ENCODE assay signal across 18 cellular contexts in genomic region chr21:16651956-16652355, GRCh38.
DNase-seq lines count a peak whose midpoint lies in the region; ATAC-seq, FAIRE-seq and TF ChIP-seq lines count a peak whose summit lies in the region.
"Had no signal": no experiment of that assay in that cellular context is flagged by ENCODE, and none has a peak within 500 bp of the region (broad histone marks: within the 10 kb centered on the region; RNA-seq: fewer than 3 reads in every experiment).

No MANE protein-coding gene starts in this region.

- no peak for FAIRE-seq in HTR-8/SVneo (lab: Jason Lieb, UNC)
- FAIRE-seq: A549, D721Med, GM12891 had no signal

- WGBS in heart right ventricle, 2 donors: 91 to 92% methylated on average over 3 of the region's 3 CpGs

- intact Hi-C loops in heart right ventricle (cut with DNase I): no loop called here

- no peak for ATAC-seq in heart right ventricle
- ATAC-seq: A549; CD8-positive, alpha-beta T cell had no signal

- no peaks in the 10 kb centered on the region for H3K27me3 ChIP-seq in heart right ventricle
- H3K27me3 ChIP-seq: BLaER1 treated with 17β-estradiol and CSF1 and Interleukin-3, amounts not matched to agents 10 nM and 100 nM had no signal

- H3K4me1 ChIP-seq in heart right ventricle: no peaks in the 10 kb centered on the region
- H3K4me1 ChIP-seq: A549; BLaER1 treated with 17β-estradiol and CSF1 and Interleukin-3, amounts not matched to agents 10 nM and 100 nM; Caco-2 had no signal

- H3K9me3 ChIP-seq in heart right ventricle: peaks cover 0 to 8% (median 0%) of the 10 kb centered on the region in 11 donors
- H3K9me3 ChIP-seq: A549; BLaER1 treated with 17β-estradiol and CSF1 and Interleukin-3, amounts not matched to agents 10 nM and 100 nM; Caco-2 had no signal

- no peak for TF ChIP-seq CTCF in heart right ventricle (IDR thresholded peaks at IDR 0.05)

- peak in 5 of 61 donors; percentile 1 to 71 (median 18) for DNase-seq in caudate nucleus (lab: John Stamatoyannopoulos, UW)
- DNase-seq in epidermal melanocyte (ENCODE audit: insufficient read length, low spot score): peak; percentile 10
- DNase-seq in putamen (ENCODE audit: low spot score): peak; percentile 64
- no peak for DNase-seq in HTR-8/SVneo (ENCODE audit: insufficient read length, low spot score)
- DNase-seq in heart right ventricle: no peak
- DNase-seq: AML-193; Caco-2; Calu3; CD4-positive, alpha-beta T cell; CD8-positive, alpha-beta T cell; DMS79 treated with DMSO at 0.1 percent for 48 hours; GF-D8 had no signal

- H3K36me3 ChIP-seq in heart right ventricle: no peaks in the 10 kb centered on the region
- H3K36me3 ChIP-seq: BLaER1 treated with 17β-estradiol and CSF1 and Interleukin-3, amounts not matched to agents 10 nM and 100 nM had no signal

- H3K27ac ChIP-seq in caudate nucleus (ENCODE audit: low read depth, low read length) (peak overlapping the region; percentile 69), heart right ventricle (no peak overlapping the region)
- H3K27ac ChIP-seq: 22Rv1; A549; BLaER1 treated with 17β-estradiol and CSF1 and Interleukin-3, amounts not matched to agents 10 nM and 100 nM; C4-2B had no signal

- H3K4me3 ChIP-seq in heart right ventricle: no peak overlapping the region
- H3K4me3 ChIP-seq: A549; BLaER1 treated with 17β-estradiol and CSF1 and Interleukin-3, amounts not matched to agents 10 nM and 100 nM had no signal

Comparison
In these comparisons a context has a peak if more than half of its experiments do, and no peak if none do; other contexts are left out.
1. DNase-seq: peak in epidermal melanocyte (single experiment) and putamen (single experiment); none in HTR-8/SVneo (single experiment) and heart right ventricle (0 of 2).